ENCODE assay signal across 1 cellular context in genomic region chr18:63445067-63445466, GRCh38.
TF ChIP-seq lines count a peak whose summit lies in the region.

No MANE protein-coding gene starts in this region.

TF ChIP-seq in GM23338, 12 proteins besides CTCF, POLR2A, EP300 and RAD21:
- no peak for TF ChIP-seq EZH2 (IDR thresholded peaks at IDR 0.05; ENCODE audit: low read depth, unreplicated experiment)
- no peak for TF ChIP-seq ZNF462 (CRISPR knock-in tag; IDR thresholded peaks at IDR 0.05)
- TF ChIP-seq ZNF114 (CRISPR knock-in tag; IDR thresholded peaks at IDR 0.05) = no peak
- TF ChIP-seq CREB1 (CRISPR knock-in tag; IDR thresholded peaks at IDR 0.05; ENCODE audit: low read depth) = no peak
- no peak for TF ChIP-seq ZNF331 (CRISPR knock-in tag; IDR thresholded peaks at IDR 0.05; ENCODE audit: low read depth)
- TF ChIP-seq STAT1 (IDR thresholded peaks at IDR 0.05; ENCODE audit: unreplicated experiment) = no peak
